Comparison of ENCODE assay signal across 8 cellular contexts in genomic region chr10:14839305-14839695, GRCh38. TPM values are rescaled to one million over a fixed set of nuclear protein-coding genes. Genes with fewer than 3 reads are reported as not detected.
A peak's percentile ranks its signal among the peaks of the same experiment; 100 is the strongest.
DNase-seq lines count a peak whose midpoint lies in the region; ATAC-seq, FAIRE-seq and TF ChIP-seq lines count a peak whose summit lies in the region.

No MANE protein-coding gene starts in this region.

- no peak overlapping the region for H2BK120ac ChIP-seq in H1 (replicated peaks; ENCODE audit: low read depth, low read length)

- peak overlapping the region; percentile 89 for H3K4me2 ChIP-seq in DND-41 (ENCODE audit: insufficient read depth, low read length)
- peak overlapping the region; percentile 79 for H3K4me2 ChIP-seq in H1 (ENCODE audit: insufficient read depth in 1 of 2, low read depth in 2 of 2, low read length in 2 of 2)
- H3K4me2 ChIP-seq in neural cell (ENCODE audit: low read length), result peak overlapping the region; percentile 63

- CTCF ChIA-PET in H1 (lab: Charles Lee; ENCODE audit: partially characterized antibody), result no interaction called here

- WGBS in H1 (ENCODE audit: extremely low coverage in 1 of 2, insufficient coverage in 1 of 2, insufficient read length in 1 of 2, insufficient replicate concordance in 2 of 2, low coverage in 1 of 2, low lambda C conversion rate in 2 of 2, missing lambda C conversion rate in 1 of 2), 2 experiments, result 38 to 100% methylated on average over 2 to 12 of the region's 14 CpGs

- peaks cover 7% of the 10 kb centered on the region for H3F3A ChIP-seq in neural cell (ENCODE audit: insufficient read depth, low read length, poor library complexity, severe bottlenecking)

- no peak overlapping the region for H2BK12ac ChIP-seq in H1 (ENCODE audit: low read depth, low read length)

- H4K20me1 ChIP-seq in DND-41 (ENCODE audit: insufficient read depth, low read length) (peaks cover 45% of the 10 kb centered on the region), H1 (replicated peaks in 1 of 2; ENCODE audit: control insufficient read depth in 1 of 2, insufficient read depth in 2 of 2, low read length in 2 of 2) (peaks cover 3 to 9% of the 10 kb centered on the region in 2 experiments), neural cell (ENCODE audit: insufficient read depth) (no peaks in the 10 kb centered on the region)

- peaks cover 3% of the 10 kb centered on the region; the same call in 1 of the 2 replicates for H3K79me1 ChIP-seq in H1 (ENCODE audit: low read depth, low read length)

- TF ChIP-seq POLR2A in H1 (IDR thresholded peaks at IDR 0.05; ENCODE audit: control extremely low read depth in 1 of 2, low read depth in 2 of 2, low read length in 2 of 2), result no peak

- no peaks in the 10 kb centered on the region for H3K9me2 ChIP-seq in neural cell (ENCODE audit: insufficient read depth, low read length)

- H3K79me2 ChIP-seq in DND-41 (ENCODE audit: insufficient read depth, low read length) (peaks cover 61% of the 10 kb centered on the region), H1 (ENCODE audit: control insufficient read depth in 1 of 2, insufficient read depth in 2 of 2, low read length in 2 of 2) (peaks cover 9 to 36% of the 10 kb centered on the region in 2 experiments), neural cell (replicated peaks; ENCODE audit: insufficient read depth, low read length) (peaks cover 17% of the 10 kb centered on the region)

- no peak overlapping the region for H3K14ac ChIP-seq in H1 (ENCODE audit: insufficient read length)

- H3K9me3 ChIP-seq in DND-41 (ENCODE audit: insufficient read depth, low read length, severe bottlenecking), result no peaks in the 10 kb centered on the region
- no peaks in the 10 kb centered on the region for H3K9me3 ChIP-seq in NT2/D1 (ENCODE audit: insufficient read depth, low read length)
- H3K9me3 ChIP-seq in H1 (ENCODE audit: insufficient read depth in 2 of 2, low read depth in 1 of 2, low read length in 1 of 2), result no peaks in the 10 kb centered on the region
- H3K9me3 ChIP-seq in neural cell (ENCODE audit: low read length), result no peaks in the 10 kb centered on the region

- no peak for FAIRE-seq in H1 (lab: Jason Lieb, UNC)

- TF ChIP-seq RAD21 in H1 (IDR thresholded peaks at IDR 0.05 in 1 of 2, conservative IDR thresholded peaks at IDR 0.05 in 1 of 2; ENCODE audit: low read depth in 2 of 2, low read length in 2 of 2), result no peak
- no peak for TF ChIP-seq RAD21 in neural cell (conservative IDR thresholded peaks at IDR 0.05)

- no peak overlapping the region for H3K56ac ChIP-seq in H1 (replicated peaks; ENCODE audit: insufficient read length, low read depth, low read length)

- no peak overlapping the region for H4K8ac ChIP-seq in H1 (ENCODE audit: extremely low read depth, insufficient read depth, low read length)

- H3K4me1 ChIP-seq in DND-41 (ENCODE audit: insufficient read depth, low read length) (peaks cover 26% of the 10 kb centered on the region), NT2/D1 (ENCODE audit: insufficient read depth, insufficient read length) (no peaks in the 10 kb centered on the region), H1 (replicated peaks in 1 of 4; ENCODE audit: control insufficient read depth in 3 of 4, insufficient read depth in 4 of 4, low read length in 3 of 4) (peaks cover 0 to 8% (median 3%) of the 10 kb centered on the region in 4 experiments; a peak in 3 of 7 replicates)

- H2BK5ac ChIP-seq in H1 (ENCODE audit: low read depth, low read length), result peak overlapping the region; percentile 95; the same call in 1 of the 2 replicates

- H3K23me2 ChIP-seq in H1 (ENCODE audit: low read depth, low read length), result peaks cover 2% of the 10 kb centered on the region

- TF ChIP-seq EP300 in H1 (IDR thresholded peaks at IDR 0.05; ENCODE audit: borderline replicate concordance in 1 of 2, low read depth in 2 of 2, low read length in 2 of 2) (no peak), neural cell (conservative IDR thresholded peaks at IDR 0.05; ENCODE audit: poor library complexity, severe bottlenecking) (no peak)

- H3K23ac ChIP-seq in H1 (ENCODE audit: insufficient read length), result no peak overlapping the region

- no peaks in the 10 kb centered on the region for H3K27me3 ChIP-seq in DND-41 (ENCODE audit: insufficient read depth, low read length, poor library complexity)
- no peaks in the 10 kb centered on the region for H3K27me3 ChIP-seq in NT2/D1 (ENCODE audit: insufficient read depth, insufficient read length)
- H3K27me3 ChIP-seq in H1 (replicated peaks in 1 of 4; ENCODE audit: control insufficient read depth in 3 of 4, extremely low read depth in 1 of 4, insufficient read depth in 3 of 4, low read length in 3 of 4), result no peaks in the 10 kb centered on the region
- H3K27me3 ChIP-seq in neural cell (ENCODE audit: insufficient read depth, low read depth, low read length), result no peaks in the 10 kb centered on the region

- ATAC-seq in DND-41 (ENCODE audit: insufficient read depth, low read depth) (no peak), GM21786 (IDR thresholded peaks at IDR 0.05; ENCODE audit: unreplicated experiment) (no peak), HG02678 (IDR thresholded peaks at IDR 0.05; ENCODE audit: unreplicated experiment) (no peak)

- H3K36me3 ChIP-seq in DND-41 (ENCODE audit: insufficient read depth, low read length) (peaks cover 51% of the 10 kb centered on the region), NT2/D1 (ENCODE audit: insufficient read depth, insufficient read length, low read length) (peaks cover 48% of the 10 kb centered on the region), H1 (ENCODE audit: control insufficient read depth in 2 of 4, insufficient read depth in 4 of 4, low read length in 3 of 4) (peaks cover 29 to 42% (median 34%) of the 10 kb centered on the region in 4 experiments), neural cell (ENCODE audit: insufficient read depth, low read length) (peaks cover 11% of the 10 kb centered on the region)

- H4K91ac ChIP-seq in H1 (replicated peaks; ENCODE audit: insufficient read length, low read length), result no peak overlapping the region

- POLR2A ChIA-PET in H1 (lab: Charles Lee; ENCODE audit: partially characterized antibody), result interaction anchor here (0.5 to 3.7 kb wide), 10 partner anchors 9 to 208 kb away, joined by 3 to 32 read pairs (median 6); partner anchors contain the start of genes DCLRE1C and SUV39H2

- no peak overlapping the region for H3K4ac ChIP-seq in H1 (replicated peaks; ENCODE audit: insufficient read length, low read depth, low read length)

- TF ChIP-seq CTCF in DND-41 (IDR thresholded peaks at IDR 0.05; ENCODE audit: borderline replicate concordance, extremely low read depth, low read length, poor library complexity, severe bottlenecking), result no peak
- no peak for TF ChIP-seq CTCF in H1 (IDR thresholded peaks at IDR 0.05; ENCODE audit: control extremely low read depth in 1 of 3, insufficient read depth in 1 of 3, low read depth in 1 of 3, low read length in 3 of 3)
- no peak for TF ChIP-seq CTCF in neural cell (IDR thresholded peaks at IDR 0.05; ENCODE audit: poor library complexity, severe bottlenecking)

- peak overlapping the region; percentile 99 for H3K9ac ChIP-seq in DND-41 (ENCODE audit: low read depth, low read length)
- peak overlapping the region; percentile 98 for H3K9ac ChIP-seq in NT2/D1 (ENCODE audit: insufficient read length, low read depth)
- H3K9ac ChIP-seq in H1 (replicated peaks in 1 of 4; ENCODE audit: extremely low read depth in 1 of 4, low read depth in 3 of 4, low read length in 3 of 4), result peak overlapping the region; percentile 90 to 98 (median 94); a peak in 6 of 7 replicates
- H3K9ac ChIP-seq in neural cell (ENCODE audit: low read length), result peak overlapping the region; percentile 94

- H2BK20ac ChIP-seq in H1 (ENCODE audit: low read length), result no peak overlapping the region

- DNase-seq in DND-41, result peak; percentile 33
- DNase-seq in NT2/D1 (ENCODE audit: low read depth, low spot score), result no peak
- DNase-seq in H1 (ENCODE audit: low read depth in 1 of 2, low spot score in 2 of 2), result no peak
- no peak for DNase-seq in hepatic stellate cell (ENCODE audit: low spot score)
- DNase-seq in NCI-H2196 (lab: John Stamatoyannopoulos, UW; ENCODE audit: unreplicated experiment), result no peak

- no peak overlapping the region for H2BK15ac ChIP-seq in H1 (ENCODE audit: low read length)

- no peak overlapping the region for H3K18ac ChIP-seq in H1 (ENCODE audit: extremely low read depth, low read length)

- no peak overlapping the region for H4K5ac ChIP-seq in H1 (ENCODE audit: insufficient read length, low read depth, low read length)

- peak overlapping the region; percentile 94 to 98 for H3K4me3 ChIP-seq in DND-41 (ENCODE audit: low read depth in 1 of 2, low read length in 2 of 2)
- peak overlapping the region; percentile 98 for H3K4me3 ChIP-seq in NT2/D1 (ENCODE audit: insufficient read length, low read depth)
- peak overlapping the region; percentile 87 to 93 (median 91) for H3K4me3 ChIP-seq in H1 (ENCODE audit: extremely low read depth in 1 of 4, insufficient read depth in 2 of 4, low read depth in 3 of 4, low read length in 4 of 4)
- peak overlapping the region; percentile 96 for H3K4me3 ChIP-seq in neural cell (ENCODE audit: low read length)

- H2AFZ ChIP-seq in DND-41 (ENCODE audit: low read depth, low read length) (peak overlapping the region; percentile 95; the same call in 1 of the 2 replicates), H1 (ENCODE audit: low read length) (no peak overlapping the region), neural cell (ENCODE audit: low read depth, low read length) (no peak overlapping the region)

- H3K27ac ChIP-seq in DND-41 (ENCODE audit: low read length) (peak overlapping the region; percentile 98), H1 (ENCODE audit: low read depth, low read length) (no peak overlapping the region), neural cell (ENCODE audit: low read length) (peak overlapping the region; percentile 98)

- no peak overlapping the region for H2AK5ac ChIP-seq in H1 (ENCODE audit: low read depth, low read length)

RNA-seq across cellular contexts. Expression of gene HSPA14, which starts 1.2 kb away (rescaled TPM):
- 32.9 and 36.4 TPM in 2 replicates for total RNA-seq in H1 (2021; fragmentation: NEBNext Ultra II Directional; extraction: Animal tissue kit (Norgen Biotek cat#: 25700))
- polyA plus RNA-seq in H1 (2011; rRNA removed) (11.9 and 20.5 TPM in 2 replicates), neural cell (32.3 and 48.1 TPM in 2 replicates)
- 25.8 TPM for polyA plus RNA-seq in H1 (2011; cell fraction: cytosol; rRNA removed)
- polyA plus RNA-seq in H1 (2011; cell fraction: nucleus; rRNA removed), result 5.2 TPM
- 21.0 to 27.2 TPM (median 23.5 TPM) in 4 replicates for polyA plus RNA-seq in H1 (2012, experiment 1 of 2)
- 3.9 TPM for polyA plus RNA-seq in H1 (2012, experiment 2 of 2)
- 24.2 TPM for polyA plus RNA-seq in H1 (2013, experiment 1 of 2)
- 25.6 TPM for polyA plus RNA-seq in H1 (2013, experiment 2 of 2)
- 9.9 and 14.0 TPM in 2 replicates for polyA minus RNA-seq in H1 (2011; rRNA and poly(A)+ RNA removed)
- 10.1 TPM for polyA minus RNA-seq in H1 (2011; cell fraction: cytosol; rRNA and poly(A)+ RNA removed)
- polyA minus RNA-seq in H1 (2011; cell fraction: nucleus; rRNA and poly(A)+ RNA removed), result 8.8 TPM
- polyA minus RNA-seq in neural cell, result 20.0 and 20.7 TPM in 2 replicates

RNA-seq across cellular contexts. Expression of gene MSANTD7, which starts 1.2 kb away (rescaled TPM):
- 15.2 and 16.0 TPM in 2 replicates for total RNA-seq in H1 (2021; fragmentation: NEBNext Ultra II Directional; extraction: Animal tissue kit (Norgen Biotek cat#: 25700))
- polyA plus RNA-seq in H1 (2011; rRNA removed), result 4.9 and 5.0 TPM in 2 replicates
- 5.5 TPM for polyA plus RNA-seq in H1 (2011; cell fraction: cytosol; rRNA removed)
- 6.8 TPM for polyA plus RNA-seq in H1 (2011; cell fraction: nucleus; rRNA removed)
- 10.7 to 12.4 TPM (median 11.2 TPM) in 4 replicates for polyA plus RNA-seq in H1 (2012, experiment 1 of 2)
- polyA plus RNA-seq in H1 (2012, experiment 2 of 2), result 6.0 TPM
- 10.1 TPM for polyA plus RNA-seq in H1 (2013, experiment 1 of 2)
- polyA plus RNA-seq in H1 (2013, experiment 2 of 2), result 9.1 TPM
- 14.8 and 18.1 TPM in 2 replicates for polyA minus RNA-seq in H1 (2011; rRNA and poly(A)+ RNA removed)
- polyA minus RNA-seq in H1 (2011; cell fraction: cytosol; rRNA and poly(A)+ RNA removed), result 15.1 TPM
- polyA minus RNA-seq in H1 (2011; cell fraction: nucleus; rRNA and poly(A)+ RNA removed), result 18.4 TPM
- polyA plus RNA-seq in neural cell, result 18.2 and 21.1 TPM in 2 replicates
- polyA minus RNA-seq in neural cell, result 43.8 and 45.0 TPM in 2 replicates

RNA-seq across cellular contexts. Expression of gene CDNF, which starts 1.5 kb away (rescaled TPM):
- 0.32 and 0.36 TPM in 2 replicates for total RNA-seq in H1 (2021; fragmentation: NEBNext Ultra II Directional; extraction: Animal tissue kit (Norgen Biotek cat#: 25700))
- polyA plus RNA-seq in H1 (2011; rRNA removed), result 0.27 and 0.67 TPM in 2 replicates
- polyA plus RNA-seq in H1 (2011; cell fraction: cytosol; rRNA removed), result 1.3 TPM
- polyA plus RNA-seq in H1 (2011; cell fraction: nucleus; rRNA removed), result 0.20 TPM
- 0.70 to 1.4 TPM (median 1.0 TPM) in 4 replicates for polyA plus RNA-seq in H1 (2012, experiment 1 of 2)
- polyA plus RNA-seq in H1 (2012, experiment 2 of 2), result not detected
- polyA plus RNA-seq in H1 (2013, experiment 1 of 2), result 0.89 TPM
- polyA plus RNA-seq in H1 (2013, experiment 2 of 2), result 0.92 TPM
- polyA minus RNA-seq in H1 (2011; rRNA and poly(A)+ RNA removed), result 0.73 and 2.3 TPM in 2 replicates
- polyA minus RNA-seq in H1 (2011; cell fraction: cytosol; rRNA and poly(A)+ RNA removed), result not detected
- 1.7 TPM for polyA minus RNA-seq in H1 (2011; cell fraction: nucleus; rRNA and poly(A)+ RNA removed)
- 1.5 TPM in 1 of 2 replicates, not detected in the other for polyA plus RNA-seq in neural cell
- polyA minus RNA-seq in neural cell, result 0.93 and 1.5 TPM in 2 replicates

RNA-seq across cellular contexts. Expression of gene SUV39H2, which starts 39.4 kb away (rescaled TPM):
- 54.9 and 62.3 TPM in 2 replicates for total RNA-seq in H1 (2021; fragmentation: NEBNext Ultra II Directional; extraction: Animal tissue kit (Norgen Biotek cat#: 25700))
- polyA plus RNA-seq in H1 (2011; rRNA removed) (11.6 and 19.4 TPM in 2 replicates), neural cell (19.4 and 34.5 TPM in 2 replicates)
- polyA plus RNA-seq in H1 (2011; cell fraction: cytosol; rRNA removed), result 19.8 TPM
- 8.3 TPM for polyA plus RNA-seq in H1 (2011; cell fraction: nucleus; rRNA removed)
- 22.8 to 46.7 TPM (median 28.4 TPM) in 4 replicates for polyA plus RNA-seq in H1 (2012, experiment 1 of 2)
- polyA plus RNA-seq in H1 (2012, experiment 2 of 2), result 3.8 TPM
- 41.9 TPM for polyA plus RNA-seq in H1 (2013, experiment 1 of 2)
- polyA plus RNA-seq in H1 (2013, experiment 2 of 2), result 44.9 TPM
- polyA minus RNA-seq in H1 (2011; rRNA and poly(A)+ RNA removed), result 23.7 and 41.1 TPM in 2 replicates
- polyA minus RNA-seq in H1 (2011; cell fraction: cytosol; rRNA and poly(A)+ RNA removed), result 14.5 TPM
- 49.5 TPM for polyA minus RNA-seq in H1 (2011; cell fraction: nucleus; rRNA and poly(A)+ RNA removed)
- polyA minus RNA-seq in neural cell, result 45.3 and 57.6 TPM in 2 replicates
